12 cellular contexts compared by ENCODE assay signal in the genomic region with DNA sequence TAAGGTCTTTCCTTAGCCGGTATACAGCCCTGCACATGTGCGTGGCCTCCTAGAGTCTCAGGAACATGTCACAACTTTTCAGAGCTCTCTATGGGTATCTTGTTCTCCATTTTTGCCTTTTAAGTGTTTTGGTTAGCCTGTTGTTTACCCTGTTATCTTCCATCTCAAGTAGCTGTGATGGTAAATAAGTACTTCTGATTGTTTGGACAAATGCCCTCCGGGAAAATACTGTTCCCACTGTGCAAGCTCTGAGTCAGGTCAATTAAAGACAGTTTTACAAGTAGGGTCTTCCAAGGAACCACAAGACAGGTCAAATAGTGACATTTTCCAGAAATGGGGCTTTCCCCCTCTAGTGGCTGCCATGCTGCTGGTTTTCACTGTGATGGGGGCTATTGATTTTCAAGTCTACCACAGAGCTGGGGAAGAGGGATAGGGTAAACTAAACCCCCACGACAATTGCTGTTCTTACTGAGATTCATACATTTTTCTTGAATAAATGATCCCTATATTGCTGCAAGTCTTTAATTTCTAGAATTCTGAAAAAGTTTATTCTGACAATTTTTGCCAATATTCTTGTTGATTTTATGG. TPM values are rescaled to one million over a fixed set of nuclear protein-coding genes. Genes with fewer than 3 reads are reported as not detected.
DNase-seq lines count a peak whose midpoint lies in the region; TF ChIP-seq lines count a peak whose summit lies in the region.
"Had no signal": no experiment of that assay in that cellular context is flagged by ENCODE, and none has a peak within 500 bp of the region (broad histone marks: within the 10 kb centered on the region; RNA-seq: fewer than 3 reads in every experiment).

No MANE protein-coding gene starts in this region.

- H3K27me3 ChIP-seq in brain microvascular endothelial cell (replicated peaks) (no peaks in the 10 kb centered on the region), esophagus muscularis mucosa (no peaks in the 10 kb centered on the region)
- H3K27me3 ChIP-seq: transverse colon had no signal

- WGBS in esophagus muscularis mucosa: 92% methylated on average over 4 of the region's 4 CpGs

- TF ChIP-seq EP300 in esophagus muscularis mucosa (IDR thresholded peaks at IDR 0.05): no peak

- no peak overlapping the region for H3K4me3 ChIP-seq in brain microvascular endothelial cell (ENCODE audit: low read depth, low read length)
- no peak overlapping the region for H3K4me3 ChIP-seq in retinal pigment epithelial cell (ENCODE audit: low read length)
- H3K4me3 ChIP-seq in esophagus muscularis mucosa: no peak overlapping the region
- H3K4me3 ChIP-seq: SK-N-MC, transverse colon had no signal

- H3K36me3 ChIP-seq in brain microvascular endothelial cell (replicated peaks) (no peaks in the 10 kb centered on the region), esophagus muscularis mucosa (no peaks in the 10 kb centered on the region)
- H3K36me3 ChIP-seq: transverse colon had no signal

- in situ Hi-C loops in brain microvascular endothelial cell (cut with HindIII; ENCODE audit: low pct_ligation_motif_present, low sequenced_read_pairs): no loop called here

- no peak for TF ChIP-seq POLR2A in esophagus muscularis mucosa (IDR thresholded peaks at IDR 0.05; ENCODE audit: low read depth)

- DNase-seq in SIG-M5 treated with dmso at 0.1 percent for 504 hours (lab: John Stamatoyannopoulos, UW; ENCODE audit: unreplicated experiment): peak; percentile 57
- no peak for DNase-seq in SIG-M5 (lab: John Stamatoyannopoulos, UW)
- peak; percentile 71 for DNase-seq in M059J (ENCODE audit: low read depth)
- no peak for DNase-seq in brain microvascular endothelial cell
- no peak for DNase-seq in retinal pigment epithelial cell (ENCODE audit: low read depth)
- DNase-seq in esophagus muscularis mucosa (ENCODE audit: extremely low spot score): no peak
- no peak for DNase-seq in activated CD4-positive, CD25-positive, alpha-beta regulatory T cell treated with anti-CD3 and anti-CD28 coated beads, Interleukin-2, amount 50 U/mL, for 72 hours
- no peak for DNase-seq in activated effector memory CD4-positive, alpha-beta T cell treated with anti-CD3 and anti-CD28 coated beads, Interleukin-2, amount 50 U/mL, for 16 hours
- DNase-seq: activated CD4-positive, alpha-beta T cell treated with anti-CD3 and anti-CD28 coated beads for 4 hours; NCI-H526; transverse colon had no signal

- H3K27ac ChIP-seq in brain microvascular endothelial cell (no peak overlapping the region), esophagus muscularis mucosa (replicated peaks in 1 of 4) (no peak overlapping the region)
- H3K27ac ChIP-seq: SK-N-MC, transverse colon had no signal

- peaks cover 4 to 13% (median 11%) of the 10 kb centered on the region in 4 donors for H3K4me1 ChIP-seq in esophagus muscularis mucosa

- TF ChIP-seq CTCF in brain microvascular endothelial cell (IDR thresholded peaks at IDR 0.05; ENCODE audit: low read depth, low read length, missing control alignments): peak; percentile 51
- peak; percentile 33 for TF ChIP-seq CTCF in retinal pigment epithelial cell (conservative IDR thresholded peaks at IDR 0.05; ENCODE audit: low read depth, low read length)
- no peak for TF ChIP-seq CTCF in esophagus muscularis mucosa (IDR thresholded peaks at IDR 0.05)

- intact Hi-C loops in esophagus muscularis mucosa (cut with DNase I): no loop called here

- no peaks in the 10 kb centered on the region for H3K9me3 ChIP-seq in esophagus muscularis mucosa
- H3K9me3 ChIP-seq: transverse colon had no signal

RNA-seq across cellular contexts. Expression of gene CLYBL, which starts 4.3 kb away (rescaled TPM):
- total RNA-seq in M059J (2014; rRNA removed; shearing (Covaris generic)): 0.07 and 0.12 TPM in 2 replicates
- 10 to 100 TPM in 2 of 4 donors, 1 to 10 TPM in 2; 7.5 to 11.7 (median 9.4) TPM for total RNA-seq in esophagus muscularis mucosa

Comparison
In these comparisons a context has a peak if more than half of its experiments do, and no peak if none do; other contexts are left out.
1. DNase-seq: peak in SIG-M5 treated with dmso at 0.1 percent for 504 hours (single experiment) and M059J (single experiment); none in SIG-M5 (single experiment), brain microvascular endothelial cell (single experiment), retinal pigment epithelial cell (single experiment), esophagus muscularis mucosa (single experiment), activated CD4-positive, CD25-positive, alpha-beta regulatory T cell treated with anti-CD3 and anti-CD28 coated beads, Interleukin-2, amount 50 U/mL, for 72 hours (single experiment) and activated effector memory CD4-positive, alpha-beta T cell treated with anti-CD3 and anti-CD28 coated beads, Interleukin-2, amount 50 U/mL, for 16 hours (single experiment).
2. CTCF ChIP-seq: peak in brain microvascular endothelial cell (single experiment) and retinal pigment epithelial cell (single experiment); none in esophagus muscularis mucosa (0 of 3).